8 cellular contexts compared by ENCODE assay signal in the genomic region with DNA sequence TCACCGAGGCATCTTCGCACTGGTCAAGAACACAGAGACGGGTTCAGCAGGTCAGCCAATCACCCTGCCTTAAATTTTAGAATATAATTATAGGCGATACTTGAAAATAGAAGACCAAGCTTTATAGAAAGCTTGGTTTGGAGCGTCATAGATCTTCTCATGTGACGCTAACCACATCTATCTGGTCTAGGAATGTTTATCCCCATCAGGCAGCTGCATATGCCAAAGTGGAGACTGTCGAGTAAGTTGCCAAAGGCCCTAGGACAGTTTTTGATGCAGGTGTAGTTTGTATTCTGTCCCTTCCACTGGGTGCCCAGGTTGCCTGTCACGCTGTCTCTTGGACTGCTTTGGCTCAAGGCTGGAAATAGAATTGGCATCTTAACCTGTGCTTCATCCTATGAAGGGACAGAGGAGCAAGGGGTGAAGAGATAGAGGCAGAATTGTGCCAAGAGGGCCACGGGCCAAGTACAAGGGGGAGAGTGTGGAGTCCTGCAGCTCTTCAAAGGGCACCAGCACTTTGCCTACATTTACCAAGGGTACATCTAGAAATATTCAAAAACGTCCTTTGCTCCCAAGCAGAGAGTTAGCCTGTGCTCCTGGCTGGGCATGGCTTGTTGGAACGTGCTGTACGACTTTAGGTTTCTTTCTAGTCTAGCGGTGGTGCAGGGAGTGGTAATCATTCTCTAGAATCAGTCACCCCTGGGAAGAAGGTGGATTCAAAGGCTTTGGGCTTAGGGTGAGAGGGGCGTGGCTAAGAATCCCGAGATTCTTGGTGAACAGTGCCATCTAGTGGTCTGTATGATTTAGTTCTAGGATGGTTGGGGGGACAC. TPM values are rescaled to one million over a fixed set of nuclear protein-coding genes. Genes with fewer than 3 reads are reported as not detected.
DNase-seq lines count a peak whose midpoint lies in the region; ATAC-seq, FAIRE-seq and TF ChIP-seq lines count a peak whose summit lies in the region.

No MANE protein-coding gene starts in this region.

- no peaks in the 10 kb centered on the region for H3K27me3 ChIP-seq in WERI-Rb-1 (ENCODE audit: insufficient read depth, low read depth, severe bottlenecking)

- TF ChIP-seq RAD21 in A549 (conservative IDR thresholded peaks at IDR 0.05 in 1 of 2, IDR thresholded peaks at IDR 0.05 in 1 of 2), result peak; percentile 92 to 93

- FAIRE-seq in A549 (lab: Jason Lieb, UNC) (no peak), kidney (lab: Jason Lieb, UNC) (peak; percentile 74)

- intact Hi-C loops in kidney (cut with DNase I), result no loop called here

- ATAC-seq in A549 (peak; percentile 78 to 95), GM18502 (IDR thresholded peaks at IDR 0.05; ENCODE audit: poor library complexity, unreplicated experiment) (peak; percentile 51), HG03064 (IDR thresholded peaks at IDR 0.05; ENCODE audit: low read depth, unreplicated experiment) (peak; percentile 39)

- H3K36me3 ChIP-seq in WERI-Rb-1, result no peaks in the 10 kb centered on the region
- no peaks in the 10 kb centered on the region for H3K36me3 ChIP-seq in kidney (ENCODE audit: control insufficient read depth in 1 of 2, insufficient read depth in 2 of 2, low read length in 2 of 2)

- no peak overlapping the region for H3K27ac ChIP-seq in A549
- no peak overlapping the region for H3K27ac ChIP-seq in WERI-Rb-1
- peak overlapping the region; percentile 2 to 26 for H3K27ac ChIP-seq in kidney (ENCODE audit: low read depth in 2 of 2, low read length in 2 of 2)

- 37% methylated on average over 15 of the region's 15 CpGs for WGBS in A549 (ENCODE audit: missing lambda C conversion rate)

- H3K4me1 ChIP-seq in A549 (peaks cover 11% of the 10 kb centered on the region; the same call in 2 of the 3 replicates), kidney (ENCODE audit: control insufficient read depth in 1 of 2, insufficient read depth in 1 of 2, low read depth in 1 of 2, low read length in 2 of 2) (peaks cover 8 to 11% of the 10 kb centered on the region in 2 donors)

- H3K4me3 ChIP-seq in A549 (no peak overlapping the region), WERI-Rb-1 (ENCODE audit: low read depth, low read length) (no peak overlapping the region), cardiac fibroblast (replicated peaks in 1 of 2; ENCODE audit: low read depth in 2 of 2, low read length in 2 of 2) (no peak overlapping the region), kidney (ENCODE audit: low read length in 2 of 2) (no peak overlapping the region)

- H3K4me2 ChIP-seq in A549, result peak overlapping the region; percentile 54

- peak overlapping the region; percentile 1 to 41 for H3K9ac ChIP-seq in kidney (ENCODE audit: low read length in 2 of 2)

- H3K9me3 ChIP-seq in A549, result no peaks in the 10 kb centered on the region
- H3K9me3 ChIP-seq in WERI-Rb-1 (ENCODE audit: severe bottlenecking), result no peaks in the 10 kb centered on the region
- H3K9me3 ChIP-seq in kidney (ENCODE audit: control insufficient read depth in 1 of 2, low read length in 2 of 2), result no peaks in the 10 kb centered on the region

- CTCF ChIA-PET in A549 (lab: Yijun Ruan, JAX), result interaction anchor here (0.6 to 8.5 kb wide), 26 partner anchors 9 to 573 kb away, joined by 3 to 59 read pairs (median 4); partner anchors contain the start of gene AMZ2

- peak; percentile 84 to 87 for DNase-seq in A549 (ENCODE audit: low read depth in 1 of 2, low spot score in 1 of 2)
- peak; percentile 87 for DNase-seq in NCI-H2171 treated with DMSO at 0.1 percent for 48 hours (lab: John Stamatoyannopoulos, UW)
- peak; percentile 80 for DNase-seq in WERI-Rb-1
- DNase-seq in cardiac fibroblast (ENCODE audit: low read depth in 2 of 2), result peak; percentile 87 to 90
- DNase-seq in kidney, result no peak
- peak; percentile 46 for DNase-seq in stimulated activated CD4-positive, alpha-beta T cell treated with anti-CD3 and anti-CD28 coated beads, Interleukin-4, amount 100 ng/mL, for 1 hour

- TF ChIP-seq CTCF in A549 (IDR thresholded peaks at IDR 0.05) (peak; percentile 92), WERI-Rb-1 (IDR thresholded peaks at IDR 0.05; ENCODE audit: low read depth, low read length) (peak; percentile 61), cardiac fibroblast (IDR thresholded peaks at IDR 0.05; ENCODE audit: low read depth, low read length) (peak; percentile 63), kidney (IDR thresholded peaks at IDR 0.05; ENCODE audit: borderline replicate concordance, extremely low read depth, insufficient read depth) (peak; percentile 74)

- POLR2A ChIA-PET in A549 (lab: Yijun Ruan, JAX), result no interaction called here

- no peak for TF ChIP-seq POLR2A in A549 (IDR thresholded peaks at IDR 0.05; ENCODE audit: low read length)

- no peak for TF ChIP-seq EP300 in A549 (IDR thresholded peaks at IDR 0.05)

TF ChIP-seq in A549, 52 proteins besides CTCF, POLR2A, EP300 and RAD21:
- TF ChIP-seq, protein P1, sequence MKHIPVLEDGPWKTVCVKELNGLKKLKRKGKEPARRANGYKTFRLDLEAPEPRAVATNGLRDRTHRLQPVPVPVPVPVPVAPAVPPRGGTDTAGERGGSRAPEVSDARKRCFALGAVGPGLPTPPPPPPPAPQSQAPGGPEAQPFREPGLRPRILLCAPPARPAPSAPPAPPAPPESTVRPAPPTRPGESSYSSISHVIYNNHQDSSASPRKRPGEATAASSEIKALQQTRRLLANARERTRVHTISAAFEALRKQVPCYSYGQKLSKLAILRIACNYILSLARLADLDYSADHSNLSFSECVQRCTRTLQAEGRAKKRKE (CRISPR knock-in tag; IDR thresholded peaks at IDR 0.05; ENCODE audit: low read depth), result no peak
- TF ChIP-seq SMC3 (IDR thresholded peaks at IDR 0.05), result peak; percentile 74

RNA-seq across cellular contexts. Expression of gene WIPI1, which starts 5.3 kb away (rescaled TPM):
- polyA plus RNA-seq in A549 (2011; rRNA removed) (19.7 and 26.1 TPM in 2 replicates), A549 (2017; fragmentation: RNase III; extraction: RNeasy Plus Mini Kit Qiagen cat#74134 plus additional on column Dnase treatment) (6.9 to 11.6 TPM (median 9.5 TPM) in 3 replicates), kidney (ENCODE audit: insufficient read depth, low read depth, low replicate concordance) (40.9 TPM)
- 5.2 and 6.7 TPM in 2 replicates for polyA plus RNA-seq in A549 (2012; cell fraction: cytosol; rRNA removed)
- polyA plus RNA-seq in A549 (2012; cell fraction: nucleus; rRNA removed), result 3.3 and 3.4 TPM in 2 replicates
- polyA minus RNA-seq in A549 (2011; rRNA and poly(A)+ RNA removed), result 16.2 and 25.9 TPM in 2 replicates
- total RNA-seq in kidney, result 41.2 TPM

RNA-seq across cellular contexts. Expression of gene PRKAR1A, which starts 49.6 kb away (rescaled TPM):
- polyA plus RNA-seq in A549 (2011; rRNA removed) (244 and 370 TPM in 2 replicates), A549 (2017; fragmentation: RNase III; extraction: RNeasy Plus Mini Kit Qiagen cat#74134 plus additional on column Dnase treatment) (239 to 259 TPM (median 244 TPM) in 3 replicates), kidney (ENCODE audit: insufficient read depth, low read depth, low replicate concordance) (92.3 TPM)
- 109 and 137 TPM in 2 replicates for polyA plus RNA-seq in A549 (2012; cell fraction: cytosol; rRNA removed)
- 108 and 114 TPM in 2 replicates for polyA plus RNA-seq in A549 (2012; cell fraction: nucleus; rRNA removed)
- 386 and 403 TPM in 2 replicates for polyA minus RNA-seq in A549 (2011; rRNA and poly(A)+ RNA removed)
- 340 TPM for total RNA-seq in kidney

Comparison
In these comparisons a context has a peak if more than half of its experiments do, and no peak if none do; other contexts are left out.
1. H3K27ac ChIP-seq: peak in kidney (2 of 2); none in A549 (0 of 2) and WERI-Rb-1 (single experiment).
2. Peak in every context shown above with its lines, with median percentiles within 50 percentile points of each other: ATAC-seq and CTCF ChIP-seq.